In the genomic region with DNA sequence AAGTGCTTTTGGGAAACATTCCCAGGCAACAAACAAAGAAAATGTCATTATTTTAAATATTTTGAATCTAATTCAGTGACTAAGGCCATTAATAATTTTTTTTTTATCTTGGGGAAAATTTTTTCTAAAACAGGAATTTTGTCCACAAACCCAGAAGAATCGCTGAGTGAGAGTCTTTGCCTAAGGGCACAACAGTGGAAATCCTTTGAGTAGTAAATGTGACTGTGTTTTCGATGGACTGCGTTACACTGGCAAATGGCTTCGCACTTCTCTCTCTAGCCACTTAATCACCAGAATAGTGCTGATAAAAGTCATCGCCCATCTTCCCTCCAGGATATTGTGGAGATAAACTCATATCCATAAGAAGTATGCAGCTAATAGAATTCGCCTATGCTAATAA, we compare ENCODE assay signal across 20 cellular contexts.
"Had no signal": no experiment of that assay in that cellular context is flagged by ENCODE, and none has a peak within 500 bp of the region (broad histone marks: within the 10 kb centered on the region; RNA-seq: fewer than 3 reads in every experiment).

No MANE protein-coding gene starts in this region.

- H3K9me3 ChIP-seq: colonic mucosa, esophagus squamous epithelium, gastroesophageal sphincter, heart left ventricle, left lung, lower lobe of right lung, mucosa of descending colon had no signal

- H2AFZ ChIP-seq: hepatocyte had no signal

- H3K4me1 ChIP-seq: colonic mucosa, esophagus squamous epithelium, gastroesophageal sphincter, heart left ventricle, left lung, lower lobe of right lung had no signal

- H3K27me3 ChIP-seq: colonic mucosa, esophagus squamous epithelium, gastroesophageal sphincter, heart left ventricle, hepatocyte, left lung had no signal

- H3K27ac ChIP-seq: colonic mucosa, epithelial cell of prostate, esophagus squamous epithelium, gastroesophageal sphincter, heart left ventricle, hepatocyte, left lung, lower lobe of right lung had no signal

- H3K79me2 ChIP-seq: hepatocyte had no signal

- H3K36me3 ChIP-seq: colonic mucosa, esophagus squamous epithelium, gastroesophageal sphincter, heart left ventricle, left lung, lower lobe of right lung had no signal

- H3K4me3 ChIP-seq: colonic mucosa, esophagus squamous epithelium, gastroesophageal sphincter, heart left ventricle, hepatocyte, left lung, lower lobe of right lung, mucosa of descending colon had no signal

- H3K4me2 ChIP-seq: hepatocyte had no signal

- DNase-seq: colonic mucosa; cortex of kidney; effector CD8-positive, alpha-beta T cell; effector memory CD8-positive, alpha-beta T cell; endodermal cell; erythroblast; esophagus squamous epithelium; foreskin fibroblast; heart left ventricle; hypothalamus; left cardiac atrium; left lung; left ventricle myocardium superior; lower lobe of right lung; mesenchymal stem cell; mucosa of descending colon; naive B cell had no signal
